Comparison of ENCODE assay signal across 17 cellular contexts in the genomic region with DNA sequence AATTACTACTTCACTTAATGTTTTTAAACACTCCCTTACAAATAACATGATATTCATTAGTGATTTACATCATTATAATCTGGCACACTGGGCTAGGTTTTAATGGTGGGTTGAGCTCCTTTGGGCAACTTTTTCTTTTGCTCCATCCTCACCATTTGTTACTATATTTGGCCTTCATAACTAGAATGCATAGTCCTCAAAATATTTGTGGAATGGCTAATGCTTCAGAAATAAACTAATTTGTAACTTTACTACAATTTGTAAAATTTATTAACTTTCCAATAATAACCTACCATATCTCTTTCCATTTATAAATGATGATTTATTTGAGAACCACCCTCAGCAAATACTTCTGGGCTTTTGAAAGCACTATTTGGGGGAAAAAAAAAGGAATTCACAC.
A peak's percentile ranks its signal among the peaks of the same experiment; 100 is the strongest.
DNase-seq lines count a peak whose midpoint lies in the region; ATAC-seq and TF ChIP-seq lines count a peak whose summit lies in the region.
"Had no signal": no experiment of that assay in that cellular context is flagged by ENCODE, and none has a peak within 500 bp of the region (broad histone marks: within the 10 kb centered on the region; RNA-seq: fewer than 3 reads in every experiment).

No MANE protein-coding gene starts in this region.

- H3K18ac ChIP-seq in neuronal stem cell (ENCODE audit: low read length): no peak overlapping the region

- H3K9ac ChIP-seq in HUES48 (ENCODE audit: low read depth, low read length) (0 out of 2 replicates have a peak overlapping the region, but pooled peaks have one; percentile 27), iPS-20b (ENCODE audit: low read depth, low read length) (peak overlapping the region; percentile 35; the same call in 1 of the 2 replicates), neuronal stem cell (ENCODE audit: low read depth, low read length, poor library complexity) (no peak overlapping the region)

- H3K36me3 Mint-ChIP-seq in activated CD4-positive, alpha-beta T cell treated with anti-CD3 and anti-CD28 coated beads, Interleukin-2, amount 10 ng/mL, durations not matched to agents 24 days and 14 days (ENCODE audit: low read depth): no peaks in the 10 kb centered on the region

- CTCF ChIA-PET in A673 (lab: Charles Lee): interaction anchor here (0.8 to 1.4 kb wide), 2 partner anchors 37 to 130 kb away, joined by 4 to 6 read pairs; no protein-coding TSS in a partner anchor

- H3K36me3 ChIP-seq in A673 (ENCODE audit: insufficient read depth, low read length, poor library complexity, severe bottlenecking): no peaks in the 10 kb centered on the region
- no peaks in the 10 kb centered on the region for H3K36me3 ChIP-seq in HUES48 (ENCODE audit: control insufficient read depth, insufficient read depth, low read length)
- no peaks in the 10 kb centered on the region for H3K36me3 ChIP-seq in ascending aorta
- no peaks in the 10 kb centered on the region for H3K36me3 ChIP-seq in iPS-20b (ENCODE audit: insufficient read depth, low read depth, low read length)
- no peaks in the 10 kb centered on the region for H3K36me3 ChIP-seq in neuronal stem cell (replicated peaks in 1 of 2; ENCODE audit: control insufficient read depth in 2 of 2, insufficient read depth in 2 of 2, low read length in 2 of 2)

- H3K4me3 ChIP-seq in A673 (ENCODE audit: low read depth, low read length, poor library complexity, severe bottlenecking) (no peak overlapping the region), HUES48 (ENCODE audit: low read depth, low read length) (no peak overlapping the region), ascending aorta (peak overlapping the region in 1 of 2 donors; percentile 18), iPS-20b (ENCODE audit: low read length) (no peak overlapping the region), neuronal stem cell (ENCODE audit: low read length in 2 of 2) (no peak overlapping the region)
- H3K4me3 ChIP-seq: GM12878 had no signal

- no peak overlapping the region for H3K27ac Mint-ChIP-seq in activated CD4-positive, alpha-beta T cell treated with anti-CD3 and anti-CD28 coated beads, Interleukin-2, amount 10 ng/mL, durations not matched to agents 24 days and 14 days

- H2BK120ac ChIP-seq in neuronal stem cell (ENCODE audit: low read depth, low read length): no peak overlapping the region

- H3K23ac ChIP-seq in neuronal stem cell (ENCODE audit: low read depth, low read length, poor library complexity): no peak overlapping the region

- H4K91ac ChIP-seq in neuronal stem cell (ENCODE audit: low read depth, low read length, poor library complexity): no peak overlapping the region

- H3K9me3 ChIP-seq in A673 (ENCODE audit: low read depth, low read length, poor library complexity, severe bottlenecking) (no peaks in the 10 kb centered on the region), HUES48 (ENCODE audit: control insufficient read depth, insufficient read depth, low read length) (no peaks in the 10 kb centered on the region), ascending aorta (no peaks in the 10 kb centered on the region), iPS-20b (ENCODE audit: insufficient read depth, low read depth, low read length) (no peaks in the 10 kb centered on the region), neuronal stem cell (replicated peaks in 1 of 2; ENCODE audit: control insufficient read depth in 2 of 2, insufficient read depth in 1 of 2, low read depth in 1 of 2, low read length in 2 of 2) (no peaks in the 10 kb centered on the region)

- H3K4me1 ChIP-seq in A673 (ENCODE audit: insufficient read depth, low read length, poor library complexity, severe bottlenecking) (peaks cover 36% of the 10 kb centered on the region), HUES48 (ENCODE audit: control insufficient read depth, insufficient read depth, low read length) (peaks cover 86% of the 10 kb centered on the region), ascending aorta (peaks cover 4 to 39% of the 10 kb centered on the region in 2 donors), iPS-20b (ENCODE audit: insufficient read depth, low read length) (peaks cover 71% of the 10 kb centered on the region), neuronal stem cell (ENCODE audit: control insufficient read depth in 2 of 2, insufficient read depth in 1 of 2, low read depth in 1 of 2, low read length in 2 of 2) (peaks cover 8 to 13% of the 10 kb centered on the region in 2 donors)

- no peak overlapping the region for H2BK5ac ChIP-seq in neuronal stem cell (ENCODE audit: low read length)

- H3K4me3 Mint-ChIP-seq in activated CD4-positive, alpha-beta T cell treated with anti-CD3 and anti-CD28 coated beads, Interleukin-2, amount 10 ng/mL, durations not matched to agents 24 days and 14 days: no peak overlapping the region

- no peaks in the 10 kb centered on the region for H3K27me3 Mint-ChIP-seq in activated CD4-positive, alpha-beta T cell treated with anti-CD3 and anti-CD28 coated beads, Interleukin-2, amount 10 ng/mL, durations not matched to agents 24 days and 14 days

- no peak for TF ChIP-seq CTCF in A673 (conservative IDR thresholded peaks at IDR 0.05; ENCODE audit: low read depth, low read length)
- no peak for TF ChIP-seq CTCF in ascending aorta (IDR thresholded peaks at IDR 0.05)

- intact Hi-C loops in A673 (cut with micrococcal nuclease; ENCODE audit: unreplicated experiment) (loop anchor here (5.0 kb wide), 1 partner anchor 130 kb away; no protein-coding TSS in a partner anchor), ascending aorta (cut with DNase I) (loop anchor here (5.0 kb wide), 1 partner anchor 155 kb away; a partner anchor contains a TSS)
- intact Hi-C loops in activated CD4-positive, alpha-beta T cell treated with anti-CD3 and anti-CD28 coated beads, Interleukin-2, amount 10 ng/mL, durations not matched to agents 24 days and 14 days (cut with micrococcal nuclease): no loop called here

- ATAC-seq in esophagus mucosa: no peak
- ATAC-seq: GM12878, Panc1, Right ventricle myocardium inferior had no signal

- DNase-seq in A673 (ENCODE audit: low spot score) (no peak), ascending aorta (ENCODE audit: low spot score in 2 of 2) (no peak), neuronal stem cell (ENCODE audit: low spot score) (no peak), midbrain (lab: John Stamatoyannopoulos, UW) (no peak)
- no peak for DNase-seq in activated CD4-positive, alpha-beta T cell treated with anti-CD3 and anti-CD28 coated beads, Interleukin-2, amount 10 ng/mL, durations not matched to agents 24 days and 14 days
- DNase-seq: C1 segment of cervical spinal cord, DMS153, Kasumi-1, NCI-H187 treated with DMSO at 0.1 percent for 48 hours, NCI-H774 had no signal

- H3K4me1 Mint-ChIP-seq in activated CD4-positive, alpha-beta T cell treated with anti-CD3 and anti-CD28 coated beads, Interleukin-2, amount 10 ng/mL, durations not matched to agents 24 days and 14 days: no peaks in the 10 kb centered on the region

- no peak overlapping the region for H2BK15ac ChIP-seq in neuronal stem cell (ENCODE audit: low read length)

- H3K79me1 ChIP-seq in neuronal stem cell (ENCODE audit: low read depth, low read length): no peaks in the 10 kb centered on the region

- H3K4me2 ChIP-seq in neuronal stem cell (ENCODE audit: insufficient read depth, low read length, poor library complexity, severe bottlenecking): no peak overlapping the region

- no TSS peak for BruUV-seq in A673 (replicated peaks; lab: Mats Ljungman, UMichigan)

- H3K14ac ChIP-seq in neuronal stem cell (ENCODE audit: low read length): no peak overlapping the region

- H2BK12ac ChIP-seq in neuronal stem cell (ENCODE audit: low read length): no peak overlapping the region

- no peak overlapping the region for H2AFZ ChIP-seq in neuronal stem cell (ENCODE audit: low read length)

- H3K27me3 ChIP-seq in A673 (replicated peaks; ENCODE audit: insufficient read depth, low read depth, low read length, poor library complexity): no peaks in the 10 kb centered on the region
- no peaks in the 10 kb centered on the region for H3K27me3 ChIP-seq in HUES48 (ENCODE audit: control insufficient read depth, insufficient read depth, low read length)
- H3K27me3 ChIP-seq in ascending aorta: no peaks in the 10 kb centered on the region
- H3K27me3 ChIP-seq in iPS-20b (ENCODE audit: insufficient read depth, low read length): no peaks in the 10 kb centered on the region
- no peaks in the 10 kb centered on the region for H3K27me3 ChIP-seq in neuronal stem cell (ENCODE audit: control insufficient read depth in 3 of 3, insufficient read depth in 3 of 3, low read depth in 1 of 3, low read length in 3 of 3)

- no peak overlapping the region for H4K8ac ChIP-seq in neuronal stem cell (ENCODE audit: low read depth, low read length)

- H3K27ac ChIP-seq in A673 (ENCODE audit: low read depth, low read length, poor library complexity, severe bottlenecking) (peak overlapping the region; percentile 37), HUES48 (ENCODE audit: low read depth, low read length) (peak overlapping the region; percentile 98), ascending aorta (peak overlapping the region; percentile 71 to 78), iPS-20b (ENCODE audit: low read length) (peak overlapping the region; percentile 92), neuronal stem cell (replicated peaks; ENCODE audit: low read length) (no peak overlapping the region)
- H3K27ac ChIP-seq: 22Rv1 had no signal

- H3K4ac ChIP-seq in neuronal stem cell (ENCODE audit: low read length): no peak overlapping the region

- H2AK5ac ChIP-seq in neuronal stem cell (ENCODE audit: low read depth, low read length): no peak overlapping the region

- POLR2A ChIA-PET in A673 (lab: Charles Lee; ENCODE audit: low non-redundant PET): interaction anchor here (1.7 kb wide), 1 partner anchor 19 kb away, joined by 9 read pairs; no protein-coding TSS in a partner anchor

- H3K9me3 Mint-ChIP-seq in activated CD4-positive, alpha-beta T cell treated with anti-CD3 and anti-CD28 coated beads, Interleukin-2, amount 10 ng/mL, durations not matched to agents 24 days and 14 days: no peaks in the 10 kb centered on the region
